ENCODE assay signal across 9 cellular contexts in the genomic region with DNA sequence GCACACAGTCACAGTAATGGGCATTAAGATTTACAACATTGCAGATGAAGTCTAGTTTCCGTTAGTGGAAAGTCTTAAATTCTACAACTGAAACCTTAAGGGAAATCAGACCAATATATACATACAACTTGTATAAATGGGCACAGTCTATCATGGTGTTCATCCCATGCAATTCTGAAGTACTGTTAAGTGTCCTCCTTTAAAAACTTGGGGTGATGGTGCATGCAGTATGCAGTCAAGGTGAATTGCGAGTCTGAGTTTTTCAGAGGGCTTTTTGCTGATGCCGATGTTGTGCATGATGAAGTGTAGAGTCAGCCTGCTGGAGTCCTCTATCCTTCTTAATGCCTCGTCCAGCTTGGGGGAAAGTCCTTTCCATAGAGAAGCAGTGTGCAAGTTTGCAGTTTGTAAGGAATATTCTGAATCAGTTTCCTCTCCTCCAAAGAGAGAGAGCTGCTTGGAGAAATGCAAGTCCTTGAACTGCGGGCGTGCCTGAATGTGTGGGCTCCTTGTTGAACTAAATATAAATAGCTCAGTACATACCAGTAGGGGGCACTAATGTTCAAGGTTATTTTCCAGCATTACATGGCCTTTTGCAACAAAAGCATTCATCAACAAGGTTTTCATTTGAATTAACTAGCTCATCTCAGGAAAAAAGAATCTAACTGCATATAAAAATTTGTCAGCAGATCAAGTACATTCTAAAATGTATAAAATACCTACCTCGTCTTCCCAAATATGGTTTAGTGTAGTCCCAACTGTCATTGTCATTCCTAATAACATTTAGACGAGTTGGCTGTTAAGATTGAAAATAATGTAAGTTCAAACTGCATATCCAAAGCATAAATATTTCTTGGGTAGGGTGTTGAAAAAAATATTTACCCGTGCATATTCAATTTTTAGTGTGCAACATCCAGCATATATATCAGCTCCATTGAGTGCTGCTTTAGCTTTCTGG. TPM values are rescaled to one million over a fixed set of nuclear protein-coding genes. Genes with fewer than 3 reads are reported as not detected.
DNase-seq lines count a peak whose midpoint lies in the region; ATAC-seq, FAIRE-seq and TF ChIP-seq lines count a peak whose summit lies in the region.
"Had no signal": no experiment of that assay in that cellular context is flagged by ENCODE, and none has a peak within 500 bp of the region (broad histone marks: within the 10 kb centered on the region; RNA-seq: fewer than 3 reads in every experiment).

No MANE protein-coding gene starts in this region.

- no peak overlapping the region for H3K4me2 ChIP-seq in osteoblast (ENCODE audit: insufficient read depth, low read length)

- H2AFZ ChIP-seq in osteoblast (ENCODE audit: low read length): no peak overlapping the region

- H3K4me3 Mint-ChIP-seq in activated T-cell treated with anti-CD3 and anti-CD28 coated beads, Interleukin-2, amount 50 U/mL, for 4 hours: no peak overlapping the region
- H3K4me3 Mint-ChIP-seq: activated naive CD4-positive, alpha-beta T cell treated with anti-CD3 and anti-CD28 coated beads, Interleukin-2, amount 50 U/mL, for 24 hours had no signal

- no peaks in the 10 kb centered on the region for H3K9me3 ChIP-seq in osteoblast (ENCODE audit: low read depth, low read length)

- peaks cover 10% of the 10 kb centered on the region for H4K20me1 ChIP-seq in osteoblast (ENCODE audit: insufficient read depth, low read length)

- FAIRE-seq in frontal cortex (lab: Jason Lieb, UNC): peak; percentile 49

- peak; percentile 57 for DNase-seq in Daoy (ENCODE audit: low read depth)
- peak; percentile 68 for DNase-seq in NCI-H526 treated with DMSO at 0.1 percent for 48 hours (lab: John Stamatoyannopoulos, UW)
- DNase-seq in activated T-cell treated with anti-CD3 and anti-CD28 coated beads, Interleukin-2, amount 50 U/mL, for 4 hours: no peak
- DNase-seq in frontal cortex (ENCODE audit: low spot score in 2 of 2): no peak
- DNase-seq in osteoblast (ENCODE audit: insufficient read length, low spot score, missing footprints): no peak
- DNase-seq in HK-2 (ENCODE audit: unreplicated experiment): no peak

- peak; percentile 66 for TF ChIP-seq CTCF in osteoblast (IDR thresholded peaks at IDR 0.05; ENCODE audit: extremely low read depth, low read depth, low read length)

- peak; percentile 64 for ATAC-seq in HG03280 (IDR thresholded peaks at IDR 0.05; ENCODE audit: unreplicated experiment)
- ATAC-seq in activated T-cell treated with anti-CD3 and anti-CD28 coated beads, Interleukin-2, amount 50 U/mL, for 4 hours: peak; percentile 75 to 86
- no peak for ATAC-seq in GM21447 (IDR thresholded peaks at IDR 0.05; ENCODE audit: unreplicated experiment)

- no peaks in the 10 kb centered on the region for H3K4me1 ChIP-seq in osteoblast (ENCODE audit: insufficient read depth, low read length)

- peaks cover 32% of the 10 kb centered on the region for H3K4me1 Mint-ChIP-seq in activated T-cell treated with anti-CD3 and anti-CD28 coated beads, Interleukin-2, amount 50 U/mL, for 4 hours (ENCODE audit: low read depth)

- peaks cover 35% of the 10 kb centered on the region for H3K36me3 ChIP-seq in osteoblast (ENCODE audit: insufficient read depth, low read length)

- no peak overlapping the region for H3K27ac ChIP-seq in osteoblast (ENCODE audit: low read depth, low read length)

- no peak overlapping the region for H3K4me3 ChIP-seq in osteoblast (ENCODE audit: insufficient read depth, low read length)

- no peaks in the 10 kb centered on the region for H3K27me3 Mint-ChIP-seq in activated T-cell treated with anti-CD3 and anti-CD28 coated beads, Interleukin-2, amount 50 U/mL, for 4 hours (ENCODE audit: low read depth)
- H3K27me3 Mint-ChIP-seq: activated naive CD4-positive, alpha-beta T cell treated with anti-CD3 and anti-CD28 coated beads, Interleukin-2, amount 50 U/mL, for 24 hours had no signal

- H3K79me2 ChIP-seq in osteoblast (ENCODE audit: insufficient read depth, low read length): peaks cover 54% of the 10 kb centered on the region

- H3K36me3 Mint-ChIP-seq in activated T-cell treated with anti-CD3 and anti-CD28 coated beads, Interleukin-2, amount 50 U/mL, for 4 hours (ENCODE audit: insufficient read depth): peaks cover 40% of the 10 kb centered on the region

- H3K9me3 Mint-ChIP-seq in activated T-cell treated with anti-CD3 and anti-CD28 coated beads, Interleukin-2, amount 50 U/mL, for 4 hours: no peaks in the 10 kb centered on the region
- H3K9me3 Mint-ChIP-seq: activated naive CD4-positive, alpha-beta T cell treated with anti-CD3 and anti-CD28 coated beads, Interleukin-2, amount 50 U/mL, for 24 hours had no signal

- H3K27me3 ChIP-seq in osteoblast (ENCODE audit: insufficient read depth, low read length): no peaks in the 10 kb centered on the region

RNA-seq across cellular contexts. Expression of a gene that starts 21.3 kb away (rescaled TPM):
- 46.9 and 52.7 TPM in 2 replicates for total RNA-seq in Daoy (2014; rRNA removed; shearing (Covaris generic))
- 10 to 100 TPM; 62.7 to 86.3 (median 70.1) TPM for total RNA-seq in activated T-cell treated with anti-CD3 and anti-CD28 coated beads, Interleukin-2, amount 50 U/mL, for 4 hours
- total RNA-seq in frontal cortex (77.9 TPM), osteoblast (46.0 and 53.9 TPM in 2 replicates)

Comparison
In these comparisons a context has a peak if more than half of its experiments do, and no peak if none do; other contexts are left out.
1. DNase-seq: peak in Daoy (single experiment) and NCI-H526 treated with DMSO at 0.1 percent for 48 hours (single experiment); none in activated T-cell treated with anti-CD3 and anti-CD28 coated beads, Interleukin-2, amount 50 U/mL, for 4 hours (single experiment), frontal cortex (0 of 2), osteoblast (single experiment) and HK-2 (single experiment).